28 cellular contexts compared by ENCODE assay signal in the genomic region with DNA sequence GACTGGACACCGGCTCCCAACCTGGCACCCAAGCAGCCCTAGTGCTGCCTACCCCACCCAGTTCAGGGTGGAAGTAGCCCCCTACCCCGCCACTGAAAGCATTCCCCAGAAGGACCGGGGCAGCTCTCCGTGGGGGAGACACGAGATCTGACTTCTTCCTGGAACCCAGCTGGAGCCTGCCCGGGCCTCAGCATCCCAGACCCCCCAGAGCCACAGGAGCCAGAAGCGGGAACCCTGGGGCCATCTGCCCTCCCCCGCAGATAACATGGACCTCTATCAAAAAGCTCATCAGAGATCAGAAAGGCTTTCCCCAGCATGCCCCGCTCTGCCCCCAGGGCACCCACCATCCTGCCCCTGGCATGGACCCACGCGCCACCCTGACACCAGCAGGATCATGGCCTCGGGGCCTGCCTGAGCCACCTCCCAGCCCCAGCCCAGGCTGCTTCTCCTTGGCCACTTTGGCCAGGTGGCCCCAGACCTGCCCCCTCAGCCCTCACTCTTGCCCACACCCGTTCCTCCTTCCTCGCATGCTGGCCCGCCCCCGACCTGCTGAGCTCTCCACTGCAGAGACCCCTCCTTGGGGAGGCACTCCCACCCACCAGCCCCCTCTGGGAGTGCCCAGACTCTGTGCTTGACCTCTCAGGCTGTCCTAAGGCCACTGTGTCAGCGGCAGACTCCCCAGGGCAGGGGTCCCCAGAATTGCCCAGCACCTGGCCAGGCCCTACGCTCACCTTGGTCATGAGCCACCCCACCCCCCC. TPM values are rescaled to one million over a fixed set of nuclear protein-coding genes. Genes with fewer than 3 reads are reported as not detected.
"Had no signal": no experiment of that assay in that cellular context is flagged by ENCODE, and none has a peak within 500 bp of the region (broad histone marks: within the 10 kb centered on the region; RNA-seq: fewer than 3 reads in every experiment).

No MANE protein-coding gene starts in this region.

- H3K4me1 Mint-ChIP-seq: activated CD4-positive, alpha-beta memory T cell treated with anti-CD3 and anti-CD28 coated beads, Interleukin-2, amount 10 ng/mL, durations not matched to agents 7 days and 5 days; activated CD4-positive, alpha-beta T cell treated with anti-CD3 and anti-CD28 coated beads for 36 hours; activated T-helper 17 cell treated with anti-CD3 and anti-CD28 coated beads, Interleukin-2, amount 50 U/mL, for 72 hours; T-cell had no signal

- H3K4me2 ChIP-seq: PC-9 had no signal

- H3K9me3 ChIP-seq: MG63 had no signal

- DNase-seq: activated CD4-positive, alpha-beta memory T cell treated with anti-CD3 and anti-CD28 coated beads, Interleukin-2, amount 10 ng/mL, durations not matched to agents 7 days and 5 days; activated CD4-positive, alpha-beta T cell treated with anti-CD3 and anti-CD28 coated beads for 36 hours; activated CD4-positive, alpha-beta T cell treated with anti-CD3 and anti-CD28 coated beads, Interleukin-2, amount 50 U/mL, for 1 hour; activated gamma-delta T cell; activated naive CD4-positive, alpha-beta T cell treated with anti-CD3 and anti-CD28 coated beads for 36 hours; activated T-cell treated with anti-CD3 and anti-CD28 coated beads for 4 hours; activated T-cell treated with anti-CD3 and anti-CD28 coated beads, Interleukin-2, amount 50 U/mL, for 48 hours; amygdala; MG63; MV-4-11; NCI-H1092 treated with DMSO at 0.1 percent for 48 hours; NCI-H1417 treated with DMSO at 0.1 percent for 48 hours; NCI-H1694; NCI-H2029; NCI-H2107; NCI-H345; NCI-H510A treated with DMSO at 0.1 percent for 48 hours; T-cell; T-helper 2 cell; T1000; WERI-Rb-1 had no signal

- H3K27ac ChIP-seq: PC-9, SK-N-MC, WERI-Rb-1 had no signal

- H3K27me3 ChIP-seq: MG63 had no signal

- H3K36me3 ChIP-seq: MG63, WERI-Rb-1 had no signal

- ATAC-seq: activated CD4-positive, alpha-beta T cell treated with anti-CD3 and anti-CD28 coated beads for 36 hours; activated T-helper 17 cell treated with anti-CD3 and anti-CD28 coated beads, Interleukin-2, amount 50 U/mL, for 72 hours; Right ventricle myocardium inferior; T-cell had no signal

- H3K9me3 Mint-ChIP-seq: activated CD4-positive, alpha-beta memory T cell treated with anti-CD3 and anti-CD28 coated beads, Interleukin-2, amount 10 ng/mL, durations not matched to agents 7 days and 5 days; activated naive CD4-positive, alpha-beta T cell treated with anti-CD3 and anti-CD28 coated beads for 36 hours; activated T-helper 17 cell treated with anti-CD3 and anti-CD28 coated beads, Interleukin-2, amount 50 U/mL, for 72 hours; brain; T-cell had no signal

- H2AFZ ChIP-seq: PC-9 had no signal

- H3K27me3 Mint-ChIP-seq: activated CD4-positive, alpha-beta memory T cell treated with anti-CD3 and anti-CD28 coated beads, Interleukin-2, amount 10 ng/mL, durations not matched to agents 7 days and 5 days; activated CD4-positive, alpha-beta T cell treated with anti-CD3 and anti-CD28 coated beads for 36 hours; activated naive CD8-positive, alpha-beta T cell; brain had no signal

- H3K4me3 ChIP-seq: MG63, PC-9, SK-N-MC had no signal

- H3K4me3 Mint-ChIP-seq: activated CD4-positive, alpha-beta memory T cell treated with anti-CD3 and anti-CD28 coated beads, Interleukin-2, amount 10 ng/mL, durations not matched to agents 7 days and 5 days; activated CD4-positive, alpha-beta T cell treated with anti-CD3 and anti-CD28 coated beads for 36 hours; activated naive CD4-positive, alpha-beta T cell treated with anti-CD3 and anti-CD28 coated beads for 36 hours; activated naive CD8-positive, alpha-beta T cell; activated T-helper 17 cell treated with anti-CD3 and anti-CD28 coated beads, Interleukin-2, amount 50 U/mL, for 72 hours; brain; T-cell had no signal

- H3K36me3 Mint-ChIP-seq: activated naive CD8-positive, alpha-beta T cell; brain; T-cell had no signal

- H3K27ac Mint-ChIP-seq: activated CD4-positive, alpha-beta memory T cell treated with anti-CD3 and anti-CD28 coated beads, Interleukin-2, amount 10 ng/mL, durations not matched to agents 7 days and 5 days; activated CD4-positive, alpha-beta T cell treated with anti-CD3 and anti-CD28 coated beads for 36 hours; activated naive CD4-positive, alpha-beta T cell treated with anti-CD3 and anti-CD28 coated beads for 36 hours; activated naive CD8-positive, alpha-beta T cell; activated T-helper 17 cell treated with anti-CD3 and anti-CD28 coated beads, Interleukin-2, amount 50 U/mL, for 72 hours; T-cell had no signal

RNA-seq across cellular contexts. Expression of a gene that starts 17.1 kb away (rescaled TPM):
- total RNA-seq: activated CD4-positive, alpha-beta memory T cell treated with anti-CD3 and anti-CD28 coated beads, Interleukin-2, amount 10 ng/mL, durations not matched to agents 7 days and 5 days; activated CD4-positive, alpha-beta T cell treated with anti-CD3 and anti-CD28 coated beads for 36 hours; activated CD8-positive, alpha-beta memory T cell treated with anti-CD3 and anti-CD28 coated beads for 36 hours; activated naive CD4-positive, alpha-beta T cell treated with anti-CD3 and anti-CD28 coated beads for 36 hours; activated T-helper 17 cell treated with anti-CD3 and anti-CD28 coated beads, Interleukin-2, amount 50 U/mL, for 72 hours; Right ventricle myocardium inferior had no signal
